Comparison of ENCODE assay signal across 35 cellular contexts in the genomic region with DNA sequence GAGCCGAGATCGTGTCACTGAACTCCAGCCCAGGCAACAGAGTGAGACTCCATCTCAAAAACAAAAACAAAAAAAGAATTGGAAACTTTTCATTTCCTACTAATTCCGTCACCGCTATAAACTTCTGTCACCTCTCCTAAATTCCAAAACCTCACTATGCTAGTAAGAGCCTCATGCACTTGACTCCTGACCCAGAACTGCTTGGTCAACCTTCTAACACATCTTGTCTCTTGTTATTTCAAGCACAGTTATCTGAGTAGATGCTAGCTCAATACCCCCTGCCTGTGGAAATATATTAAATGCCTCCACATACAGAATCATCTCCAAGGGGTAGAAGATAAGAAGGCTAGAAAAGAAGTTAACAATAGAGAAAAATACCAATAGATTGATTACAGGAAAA.
"Had no signal": no experiment of that assay in that cellular context is flagged by ENCODE, and none has a peak within 500 bp of the region (broad histone marks: within the 10 kb centered on the region; RNA-seq: fewer than 3 reads in every experiment).

No MANE protein-coding gene starts in this region.

- DNase-seq: Karpas-422, Kasumi-1, KG1, MG63, MM.1S, MV-4-11, NCI-H1048, NCI-H1092, NCI-H1092 treated with DMSO at 0.1 percent for 48 hours, NCI-H1105, NCI-H1105 treated with DMSO at 0.1 percent for 48 hours, NCI-H1417, NCI-H1417 treated with DMSO at 0.1 percent for 48 hours, NCI-H1436, NCI-H1436 treated with DMSO at 0.1 percent for 48 hours, NCI-H146, NCI-H1694, NCI-H1694 treated with DMSO at 0.1 percent for 48 hours, NCI-H187, NCI-H187 treated with DMSO at 0.1 percent for 48 hours, NCI-H1930, NCI-H2029, NCI-H2029 treated with DMSO at 0.1 percent for 48 hours, NCI-H2081, NCI-H2081 treated with DMSO at 0.1 percent for 48 hours, NCI-H2107, NCI-H2171, NCI-H2171 treated with DMSO at 0.1 percent for 48 hours, NCI-H2227 treated with DMSO at 0.1 percent for 48 hours, NCI-H226, NCI-H345, NCI-H446, NCI-H446 treated with DMSO at 0.1 percent for 48 hours, NCI-H510A had no signal

- H3K27ac ChIP-seq: KMS-11 had no signal

- H3K27me3 ChIP-seq: MG63 had no signal

- H3K4me3 ChIP-seq: MG63 had no signal

- H3K9me3 ChIP-seq: MG63 had no signal

- H3K36me3 ChIP-seq: MG63 had no signal
